Comparison of ENCODE assay signal across 18 cellular contexts in the genomic region with DNA sequence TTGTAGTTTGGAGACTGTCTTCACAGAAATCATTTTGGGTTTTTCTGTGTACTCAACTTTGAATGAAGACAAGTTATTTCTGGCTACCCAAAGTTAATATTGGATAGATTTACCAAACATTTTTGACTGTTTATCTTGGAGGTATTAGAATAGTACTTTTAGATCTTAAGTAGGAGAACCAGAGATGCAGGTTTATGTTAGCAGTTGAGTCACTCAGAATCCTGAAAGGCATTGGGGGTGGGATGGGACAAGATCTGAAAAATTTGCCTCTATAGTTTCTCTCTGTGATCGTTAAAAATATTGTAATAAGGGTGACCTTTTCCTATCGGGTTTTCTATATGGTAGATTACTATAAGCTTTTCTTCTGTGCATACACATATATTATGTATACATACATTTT.
"Had no signal": no experiment of that assay in that cellular context is flagged by ENCODE, and none has a peak within 500 bp of the region (broad histone marks: within the 10 kb centered on the region; RNA-seq: fewer than 3 reads in every experiment).

No MANE protein-coding gene starts in this region.

- DNase-seq: effector CD8-positive, alpha-beta T cell; erythroblast; esophagus squamous epithelium; foreskin melanocyte; head of caudate nucleus; kidney; mucosa of descending colon; naive B cell; pancreas; right lobe of liver; stimulated activated CD4-positive, alpha-beta T cell treated with anti-CD3 and anti-CD28 coated beads, Interleukin-2, amount 100 ng/mL, for 24 hours; stimulated activated CD4-positive, alpha-beta T cell treated with anti-CD3 and anti-CD28 coated beads, Interleukin-4, amount 100 ng/mL, for 24 hours; stimulated activated naive CD4-positive, alpha-beta T cell treated with Interleukin-2 at 50 U/mL for 16 hours; stomach; thyroid gland; trophoblast cell had no signal

- H3K27ac ChIP-seq: esophagus squamous epithelium, neutrophil, pancreas, right lobe of liver, stomach, thyroid gland, vagina had no signal
